15 cellular contexts compared by ENCODE assay signal in the genomic region with DNA sequence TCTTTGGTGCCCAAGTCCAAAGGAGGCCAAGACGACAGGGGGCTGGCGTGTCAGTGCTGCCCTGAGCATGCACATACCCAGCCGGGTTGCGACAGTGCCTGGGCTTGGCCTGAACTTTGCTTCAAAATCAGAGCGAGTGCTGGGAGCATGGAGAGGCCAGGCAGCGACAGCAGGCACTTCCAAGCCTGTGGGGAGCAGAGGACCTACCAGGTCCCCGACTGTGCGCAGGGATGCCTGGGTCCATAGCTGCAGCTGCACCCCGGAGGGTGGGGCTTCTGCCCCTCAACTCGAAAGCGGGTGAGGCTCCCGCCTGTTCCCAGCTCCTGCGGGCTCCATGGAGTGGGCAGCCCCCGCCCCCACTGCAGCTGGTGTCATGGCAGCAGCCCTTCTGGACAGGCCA.
DNase-seq lines count a peak whose midpoint lies in the region; ATAC-seq and TF ChIP-seq lines count a peak whose summit lies in the region.
"Had no signal": no experiment of that assay in that cellular context is flagged by ENCODE, and none has a peak within 500 bp of the region (broad histone marks: within the 10 kb centered on the region; RNA-seq: fewer than 3 reads in every experiment).

No MANE protein-coding gene starts in this region.

- H3K27ac Mint-ChIP-seq in stimulated activated effector memory CD8-positive, alpha-beta T cell treated with anti-CD3 and anti-CD28 coated beads, Interleukin-12 subunit alpha, Interleukin-12 subunit beta, amount 100 ng/mL, for 72 hours: no peak overlapping the region
- no peak overlapping the region for H3K27ac Mint-ChIP-seq in activated T-helper 17 cell treated with anti-CD3 and anti-CD28 coated beads, Interleukin-2, amount 50 U/mL, for 72 hours
- H3K27ac Mint-ChIP-seq: CD4-positive, CD25-positive, alpha-beta regulatory T cell had no signal

- WGBS in mammary epithelial cell (ENCODE audit: low coverage, missing lambda C conversion rate): 94% methylated on average over 5 of the region's 14 CpGs

- H3K9me3 Mint-ChIP-seq in stimulated activated effector memory CD8-positive, alpha-beta T cell treated with anti-CD3 and anti-CD28 coated beads, Interleukin-12 subunit alpha, Interleukin-12 subunit beta, amount 100 ng/mL, for 72 hours: no peaks in the 10 kb centered on the region
- H3K9me3 Mint-ChIP-seq in activated T-helper 17 cell treated with anti-CD3 and anti-CD28 coated beads, Interleukin-2, amount 50 U/mL, for 72 hours: no peaks in the 10 kb centered on the region

- H3K27me3 ChIP-seq in right atrium auricular region: no peaks in the 10 kb centered on the region
- H3K27me3 ChIP-seq in OCI-LY1 (ENCODE audit: insufficient read depth, low read length): no peaks in the 10 kb centered on the region
- H3K27me3 ChIP-seq in mammary epithelial cell (ENCODE audit: insufficient read depth, low read length): no peaks in the 10 kb centered on the region
- H3K27me3 ChIP-seq: BLaER1 treated with 17β-estradiol and CSF1 and Interleukin-3, amounts not matched to agents 10 nM and 100 nM had no signal

- CTCF ChIA-PET in mammary epithelial cell (lab: Charles Lee; ENCODE audit: low non-redundant PET): no interaction called here

- H3K36me3 ChIP-seq in right atrium auricular region: no peaks in the 10 kb centered on the region
- peaks cover 6% of the 10 kb centered on the region; the same call in 1 of the 2 replicates for H3K36me3 ChIP-seq in OCI-LY1 (ENCODE audit: insufficient read depth, low read length)
- H3K36me3 ChIP-seq in mammary epithelial cell (ENCODE audit: insufficient read depth, low read length): peaks cover 2% of the 10 kb centered on the region

- H2AFZ ChIP-seq in OCI-LY1 (ENCODE audit: low read length) (no peak overlapping the region), mammary epithelial cell (ENCODE audit: low read depth, low read length) (no peak overlapping the region)
- H2AFZ ChIP-seq: GM23248 had no signal

- H3K4me3 ChIP-seq in right atrium auricular region: no peak overlapping the region
- H3K4me3 ChIP-seq in OCI-LY1 (ENCODE audit: low read depth, low read length, poor library complexity, severe bottlenecking): no peak overlapping the region
- no peak overlapping the region for H3K4me3 ChIP-seq in mammary epithelial cell (replicated peaks in 1 of 3; ENCODE audit: insufficient read depth in 1 of 3, low read depth in 2 of 3, low read length in 3 of 3)
- H3K4me3 ChIP-seq: BLaER1 treated with 17β-estradiol and CSF1 and Interleukin-3, amounts not matched to agents 10 nM and 100 nM; GM23248 had no signal

- intact Hi-C loops in cardiac septum (cut with DNase I) (loop anchor here (5.0 kb wide), 1 partner anchor 77 kb away; a partner anchor contains a TSS), mammary epithelial cell (cut with micrococcal nuclease) (no loop called here)

- H3K4me1 Mint-ChIP-seq in stimulated activated effector memory CD8-positive, alpha-beta T cell treated with anti-CD3 and anti-CD28 coated beads, Interleukin-12 subunit alpha, Interleukin-12 subunit beta, amount 100 ng/mL, for 72 hours: peaks cover 15% of the 10 kb centered on the region
- no peaks in the 10 kb centered on the region for H3K4me1 Mint-ChIP-seq in activated T-helper 17 cell treated with anti-CD3 and anti-CD28 coated beads, Interleukin-2, amount 50 U/mL, for 72 hours

- H3K9ac ChIP-seq in OCI-LY1 (ENCODE audit: low read length) (no peak overlapping the region), mammary epithelial cell (ENCODE audit: insufficient read depth, low read length) (no peak overlapping the region)
- H3K9ac ChIP-seq: BLaER1 treated with 17β-estradiol and CSF1 and Interleukin-3, amounts not matched to agents 10 nM and 100 nM; GM23248 had no signal

- H3K4me1 ChIP-seq in right atrium auricular region (no peaks in the 10 kb centered on the region), OCI-LY1 (ENCODE audit: insufficient read depth, low read length, severe bottlenecking) (peaks cover 75% of the 10 kb centered on the region), mammary epithelial cell (ENCODE audit: insufficient read depth, low read length) (no peaks in the 10 kb centered on the region)

- in situ Hi-C loops in mammary epithelial cell (cut with MboI; ENCODE audit: low sequenced_read_pairs in 2 of 2): loop anchor here in 1 of 2 donors (10.0 kb wide), 1 partner anchor 220 kb away; no protein-coding TSS in a partner anchor

- no peaks in the 10 kb centered on the region for H3K27me3 Mint-ChIP-seq in activated T-helper 17 cell treated with anti-CD3 and anti-CD28 coated beads, Interleukin-2, amount 50 U/mL, for 72 hours
- H3K27me3 Mint-ChIP-seq: CD4-positive, CD25-positive, alpha-beta regulatory T cell had no signal

- H3K4me3 Mint-ChIP-seq in stimulated activated effector memory CD8-positive, alpha-beta T cell treated with anti-CD3 and anti-CD28 coated beads, Interleukin-12 subunit alpha, Interleukin-12 subunit beta, amount 100 ng/mL, for 72 hours: no peak overlapping the region
- H3K4me3 Mint-ChIP-seq in activated T-helper 17 cell treated with anti-CD3 and anti-CD28 coated beads, Interleukin-2, amount 50 U/mL, for 72 hours: no peak overlapping the region
- H3K4me3 Mint-ChIP-seq: CD4-positive, CD25-positive, alpha-beta regulatory T cell had no signal

- TF ChIP-seq CTCF in right atrium auricular region (IDR thresholded peaks at IDR 0.05) (no peak), OCI-LY1 (IDR thresholded peaks at IDR 0.05; ENCODE audit: low read length) (no peak), mammary epithelial cell (conservative IDR thresholded peaks at IDR 0.05 in 1 of 2, IDR thresholded peaks at IDR 0.05 in 1 of 2; ENCODE audit: extremely low read depth in 1 of 2, insufficient read depth in 1 of 2, low read depth in 1 of 2, low read length in 2 of 2) (no peak)

- BruUV-seq in mammary epithelial cell (replicated peaks; lab: Mats Ljungman, UMichigan): no TSS peak

- H4K20me1 ChIP-seq in OCI-LY1 (ENCODE audit: insufficient read depth, low read length): no peaks in the 10 kb centered on the region
- no peaks in the 10 kb centered on the region for H4K20me1 ChIP-seq in mammary epithelial cell (ENCODE audit: insufficient read depth, low read length)

- DNase-seq in cardiac septum (ENCODE audit: low spot score) (peak; percentile 71), right atrium auricular region (ENCODE audit: low spot score) (no peak), myocyte (ENCODE audit: low read depth) (peak; percentile 18), mucosa of gallbladder (ENCODE audit: low spot score) (no peak), mammary epithelial cell (no peak)
- no peak for DNase-seq in stimulated activated effector memory CD8-positive, alpha-beta T cell treated with anti-CD3 and anti-CD28 coated beads, Interleukin-12 subunit alpha, Interleukin-12 subunit beta, amount 100 ng/mL, for 72 hours (ENCODE audit: low spot score in 2 of 2)
- DNase-seq: 8988T; AML-193; CD4-positive, CD25-positive, alpha-beta regulatory T cell; DMS53; GM23248; H7 had no signal

- H3K9me3 ChIP-seq in right atrium auricular region (no peaks in the 10 kb centered on the region), OCI-LY1 (ENCODE audit: low read length) (no peaks in the 10 kb centered on the region), mammary epithelial cell (replicated peaks; ENCODE audit: insufficient read depth, low read length) (no peaks in the 10 kb centered on the region)

- no peaks in the 10 kb centered on the region for H3K36me3 Mint-ChIP-seq in stimulated activated effector memory CD8-positive, alpha-beta T cell treated with anti-CD3 and anti-CD28 coated beads, Interleukin-12 subunit alpha, Interleukin-12 subunit beta, amount 100 ng/mL, for 72 hours
- H3K36me3 Mint-ChIP-seq in activated T-helper 17 cell treated with anti-CD3 and anti-CD28 coated beads, Interleukin-2, amount 50 U/mL, for 72 hours (ENCODE audit: low read depth): no peaks in the 10 kb centered on the region
- H3K36me3 Mint-ChIP-seq: CD4-positive, CD25-positive, alpha-beta regulatory T cell had no signal

- H3K79me2 ChIP-seq in OCI-LY1 (ENCODE audit: insufficient read depth, low read length) (0 out of 2 replicates have a peak, but pooled peaks cover 3% of the 10 kb centered on the region), mammary epithelial cell (ENCODE audit: insufficient read depth, low read length) (no peaks in the 10 kb centered on the region)

- no peak overlapping the region for H3K4me2 ChIP-seq in OCI-LY1 (ENCODE audit: low read length)
- no peak overlapping the region for H3K4me2 ChIP-seq in mammary epithelial cell (ENCODE audit: insufficient read depth, low read depth, low read length)

- no peaks in the 10 kb centered on the region for H3F3A ChIP-seq in OCI-LY1 (ENCODE audit: insufficient read depth, low read length)

- ATAC-seq in stimulated activated effector memory CD8-positive, alpha-beta T cell treated with anti-CD3 and anti-CD28 coated beads, Interleukin-12 subunit alpha, Interleukin-12 subunit beta, amount 100 ng/mL, for 72 hours: peak; percentile 42
- ATAC-seq in activated T-helper 17 cell treated with anti-CD3 and anti-CD28 coated beads, Interleukin-2, amount 50 U/mL, for 72 hours (replicated peaks): no peak

- H3K27ac ChIP-seq in right atrium auricular region (no peak overlapping the region), OCI-LY1 (ENCODE audit: low read depth, low read length, poor library complexity, severe bottlenecking) (peak overlapping the region; percentile 77), mammary epithelial cell (ENCODE audit: insufficient read depth, low read depth, low read length) (no peak overlapping the region)
- H3K27ac ChIP-seq: GM23248 had no signal

- dilution Hi-C loops in mammary epithelial cell (cut with HindIII; ENCODE audit: low sequenced_read_pairs): loop anchor here (25.0 kb wide), 1 partner anchor 212 kb away; no protein-coding TSS in a partner anchor

- no peaks in the 10 kb centered on the region for H3K9me2 ChIP-seq in OCI-LY1 (ENCODE audit: low read depth, low read length)

Comparison
In these comparisons a context has a peak if more than half of its experiments do, and no peak if none do; other contexts are left out.
1. DNase-seq: peak in cardiac septum (single experiment) and myocyte (single experiment); none in right atrium auricular region (single experiment), stimulated activated effector memory CD8-positive, alpha-beta T cell treated with anti-CD3 and anti-CD28 coated beads, Interleukin-12 subunit alpha, Interleukin-12 subunit beta, amount 100 ng/mL, for 72 hours (0 of 2), mucosa of gallbladder (single experiment) and mammary epithelial cell (single experiment).